7 cellular contexts compared by ENCODE assay signal in genomic region chr5:138920181-138920580, GRCh38. TPM values are rescaled to one million over a fixed set of nuclear protein-coding genes. Genes with fewer than 3 reads are reported as not detected.
"Had no signal": no experiment of that assay in that cellular context is flagged by ENCODE, and none has a peak within 500 bp of the region (broad histone marks: within the 10 kb centered on the region; RNA-seq: fewer than 3 reads in every experiment).

No MANE protein-coding gene starts in this region.

- H3K27me3 Mint-ChIP-seq: IgD-negative memory B cell had no signal

- H3K27ac Mint-ChIP-seq: GM23338, H9, IgD-negative memory B cell had no signal

- H3K4me3 Mint-ChIP-seq: GM23338, H9, IgD-negative memory B cell had no signal

- H2AFZ ChIP-seq: GM23338 had no signal

- H3K4me2 ChIP-seq: GM23338 had no signal

- DNase-seq: H9, HCEC 1CT had no signal

- H3K9me3 Mint-ChIP-seq: GM23338, H9, IgD-negative memory B cell had no signal

- H3K4me3 ChIP-seq: GM23338 had no signal

- ATAC-seq: GM23338, HepG2 had no signal

RNA-seq across cellular contexts. Expression of gene LRRTM2, which starts 45.0 kb away (rescaled TPM):
- total RNA-seq: GM23338, H1, H9, HepG2, HT-29 had no signal
- polyA plus RNA-seq: H1, HepG2, IgD-negative memory B cell had no signal
